In genomic region chr17:1019451-1019850, GRCh38 we compare ENCODE assay signal across 15 cellular contexts. TPM values are rescaled to one million over a fixed set of nuclear protein-coding genes. Genes with fewer than 3 reads are reported as not detected.
DNase-seq lines count a peak whose midpoint lies in the region; ATAC-seq and TF ChIP-seq lines count a peak whose summit lies in the region.
"Had no signal": no experiment of that assay in that cellular context is flagged by ENCODE, and none has a peak within 500 bp of the region (broad histone marks: within the 10 kb centered on the region; RNA-seq: fewer than 3 reads in every experiment).

No MANE protein-coding gene starts in this region.

- H3K9me3 ChIP-seq in Caco-2 = no peaks in the 10 kb centered on the region
- H3K9me3 ChIP-seq: breast epithelium had no signal

- no peaks in the 10 kb centered on the region for H3K4me1 Mint-ChIP-seq in Caco-2 (ENCODE audit: low read depth, unreplicated experiment)
- peaks cover 7% of the 10 kb centered on the region for H3K4me1 Mint-ChIP-seq in central memory CD8-positive, alpha-beta T cell
- H3K4me1 Mint-ChIP-seq in progenitor cell of endocrine pancreas (ENCODE audit: low read depth) = no peaks in the 10 kb centered on the region
- H3K4me1 Mint-ChIP-seq: stimulated activated naive CD8-positive, alpha-beta T cell treated with anti-CD3 and anti-CD28 coated beads, Interleukin-15, amount 100 ng/mL, for 72 hours had no signal

- intact Hi-C loops in Caco-2 (cut with micrococcal nuclease; ENCODE audit: unreplicated experiment) = no loop called here

- no peaks in the 10 kb centered on the region for H3K36me3 ChIP-seq in Caco-2 (ENCODE audit: control insufficient read depth, insufficient read depth, low read length)
- H3K36me3 ChIP-seq: breast epithelium had no signal

- H3K9me3 Mint-ChIP-seq in Caco-2 (ENCODE audit: unreplicated experiment) (no peaks in the 10 kb centered on the region), progenitor cell of endocrine pancreas (ENCODE audit: low read depth) (no peaks in the 10 kb centered on the region)
- H3K9me3 Mint-ChIP-seq in central memory CD8-positive, alpha-beta T cell = no peaks in the 10 kb centered on the region
- H3K9me3 Mint-ChIP-seq: activated CD4-positive, alpha-beta memory T cell treated with anti-CD3 and anti-CD28 coated beads for 36 hours; stimulated activated naive CD8-positive, alpha-beta T cell treated with anti-CD3 and anti-CD28 coated beads, Interleukin-15, amount 100 ng/mL, for 72 hours had no signal

- CTCF ChIA-PET in Caco-2 (lab: Charles Lee) = no interaction called here

- H3K27me3 Mint-ChIP-seq in Caco-2 (ENCODE audit: insufficient read depth, unreplicated experiment) = no peaks in the 10 kb centered on the region
- H3K27me3 Mint-ChIP-seq in central memory CD8-positive, alpha-beta T cell = no peaks in the 10 kb centered on the region
- H3K27me3 Mint-ChIP-seq in progenitor cell of endocrine pancreas = no peaks in the 10 kb centered on the region
- H3K27me3 Mint-ChIP-seq: activated CD4-positive, alpha-beta memory T cell treated with anti-CD3 and anti-CD28 coated beads for 36 hours; stimulated activated naive CD8-positive, alpha-beta T cell treated with anti-CD3 and anti-CD28 coated beads, Interleukin-15, amount 100 ng/mL, for 72 hours had no signal

- peaks cover 18% of the 10 kb centered on the region for H3K36me3 Mint-ChIP-seq in Caco-2 (ENCODE audit: insufficient read depth, unreplicated experiment)
- H3K36me3 Mint-ChIP-seq in central memory CD8-positive, alpha-beta T cell (ENCODE audit: insufficient read depth) = peaks cover 6% of the 10 kb centered on the region
- H3K36me3 Mint-ChIP-seq in progenitor cell of endocrine pancreas (ENCODE audit: insufficient read depth) = peaks cover 1% of the 10 kb centered on the region
- H3K36me3 Mint-ChIP-seq: activated CD4-positive, alpha-beta memory T cell treated with anti-CD3 and anti-CD28 coated beads for 36 hours had no signal

- no peaks in the 10 kb centered on the region for H3K27me3 ChIP-seq in Caco-2 (replicated peaks; ENCODE audit: control insufficient read depth, insufficient read depth, low read length)
- H3K27me3 ChIP-seq: breast epithelium had no signal

- no peak for ATAC-seq in central memory CD8-positive, alpha-beta T cell (replicated peaks; ENCODE audit: extremely low read depth, poor library complexity, severe bottlenecking)
- no peak for ATAC-seq in HG02870 (IDR thresholded peaks at IDR 0.05; ENCODE audit: unreplicated experiment)
- ATAC-seq in GM18868 (IDR thresholded peaks at IDR 0.05; ENCODE audit: unreplicated experiment) = no peak
- no peak for ATAC-seq in HG02571 (IDR thresholded peaks at IDR 0.05; ENCODE audit: unreplicated experiment)
- ATAC-seq: stimulated activated naive CD8-positive, alpha-beta T cell treated with anti-CD3 and anti-CD28 coated beads, Interleukin-15, amount 100 ng/mL, for 72 hours had no signal

- H3K4me3 Mint-ChIP-seq in Caco-2 (ENCODE audit: unreplicated experiment) (no peak overlapping the region), progenitor cell of endocrine pancreas (ENCODE audit: low read depth) (no peak overlapping the region)
- no peak overlapping the region for H3K4me3 Mint-ChIP-seq in central memory CD8-positive, alpha-beta T cell
- H3K4me3 Mint-ChIP-seq: activated CD4-positive, alpha-beta memory T cell treated with anti-CD3 and anti-CD28 coated beads for 36 hours; stimulated activated naive CD8-positive, alpha-beta T cell treated with anti-CD3 and anti-CD28 coated beads, Interleukin-15, amount 100 ng/mL, for 72 hours had no signal

- POLR2A ChIA-PET in Caco-2 (lab: Charles Lee) = no interaction called here

- peak overlapping the region; percentile 76 for H3K27ac Mint-ChIP-seq in Caco-2 (ENCODE audit: unreplicated experiment)
- peak overlapping the region; percentile 57 for H3K27ac Mint-ChIP-seq in central memory CD8-positive, alpha-beta T cell (ENCODE audit: low read depth)
- H3K27ac Mint-ChIP-seq in progenitor cell of endocrine pancreas = peak overlapping the region; percentile 67
- H3K27ac Mint-ChIP-seq: activated CD4-positive, alpha-beta memory T cell treated with anti-CD3 and anti-CD28 coated beads for 36 hours had no signal

- H3K4me1 ChIP-seq in Caco-2 = 0 out of 2 replicates have a peak, but pooled peaks cover 4% of the 10 kb centered on the region
- H3K4me1 ChIP-seq: breast epithelium had no signal

- H3K4me3 ChIP-seq in Caco-2 (ENCODE audit: low read depth, low read length) = no peak overlapping the region
- H3K4me3 ChIP-seq: breast epithelium, smooth muscle cell had no signal

- BruUV-seq in Caco-2 (replicated peaks; lab: Mats Ljungman, UMichigan) = no TSS peak

- TF ChIP-seq CTCF in Caco-2 (IDR thresholded peaks at IDR 0.05; ENCODE audit: insufficient read depth in 1 of 2, low read depth in 1 of 2, low read length in 1 of 2, severe bottlenecking in 1 of 2, unreplicated experiment in 1 of 2) (no peak), progenitor cell of endocrine pancreas (IDR thresholded peaks at IDR 0.05; ENCODE audit: unreplicated experiment) (no peak)

- DNase-seq in Caco-2 (no peak), hepatic stellate cell (ENCODE audit: low spot score) (peak; percentile 68), progenitor cell of endocrine pancreas (ENCODE audit: low spot score, unreplicated experiment) (no peak), NCI-H1436 treated with DMSO at 0.1 percent for 48 hours (lab: John Stamatoyannopoulos, UW) (no peak)
- no peak for DNase-seq in central memory CD8-positive, alpha-beta T cell (ENCODE audit: low spot score in 2 of 2)
- DNase-seq: activated CD4-positive, alpha-beta memory T cell treated with anti-CD3 and anti-CD28 coated beads for 36 hours; DMS53; NCI-H1105 treated with DMSO at 0.1 percent for 48 hours; NCI-H446; stimulated activated naive CD8-positive, alpha-beta T cell treated with anti-CD3 and anti-CD28 coated beads, Interleukin-15, amount 100 ng/mL, for 72 hours had no signal

RNA-seq across cellular contexts. Expression of gene TIMM22, which starts 22.5 kb away (rescaled TPM):
- total RNA-seq in Caco-2 (2022) (20.1 and 20.6 TPM in 2 replicates), progenitor cell of endocrine pancreas (14.1 and 14.3 TPM in 2 replicates)

RNA-seq across cellular contexts. Expression of gene NXN, which starts 39.9 kb away (rescaled TPM):
- total RNA-seq in Caco-2 (2022) (68.4 and 76.7 TPM in 2 replicates), progenitor cell of endocrine pancreas (53.1 and 56.0 TPM in 2 replicates)
